In the genomic region with DNA sequence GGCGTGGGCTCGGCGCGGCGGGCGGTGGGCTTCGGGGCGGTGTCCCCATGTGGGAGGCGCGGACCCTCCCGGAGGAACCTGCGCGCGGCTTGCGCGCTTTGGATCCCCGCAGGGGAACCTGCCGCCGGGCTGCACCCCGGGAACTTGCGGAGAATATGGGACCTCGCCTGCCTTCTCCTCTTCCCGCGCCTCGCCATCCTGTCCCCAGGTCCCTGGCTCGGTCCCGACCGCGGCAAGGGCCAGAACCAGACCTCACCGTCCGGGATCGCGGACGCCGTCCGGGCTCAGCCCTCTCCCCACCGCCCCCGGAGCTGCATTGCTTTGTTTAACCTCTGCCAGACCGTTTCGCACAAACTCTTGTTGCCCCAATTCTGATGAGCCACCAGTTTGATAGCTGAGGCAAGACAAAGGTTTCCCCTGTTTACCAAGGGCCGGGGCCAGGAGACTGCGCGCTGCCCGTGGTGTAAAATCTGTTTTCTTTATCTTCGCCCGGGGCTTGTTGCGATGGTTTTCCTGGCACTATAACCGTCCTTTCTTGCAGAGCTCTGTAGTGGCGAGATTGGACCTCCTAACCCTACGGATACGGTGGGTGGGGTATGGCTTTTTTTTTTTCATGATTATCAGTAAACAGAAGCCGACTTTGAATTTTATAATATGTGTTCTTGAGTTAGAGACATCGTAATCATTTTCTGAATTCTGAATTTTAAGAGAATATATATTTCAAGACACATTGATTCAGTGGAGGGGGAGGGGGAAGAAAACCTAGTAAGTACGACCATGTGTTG, we compare ENCODE assay signal across 8 cellular contexts.
A peak's percentile ranks its signal among the peaks of the same experiment; 100 is the strongest.
DNase-seq lines count a peak whose midpoint lies in the region; ATAC-seq and TF ChIP-seq lines count a peak whose summit lies in the region.

No MANE protein-coding gene starts in this region.

- no TSS peak for BruUV-seq in PC-3 (replicated peaks; lab: Mats Ljungman, UMichigan)

- TF ChIP-seq POLR2A in gastrocnemius medialis (IDR thresholded peaks at IDR 0.05) = no peak

- H3K9ac ChIP-seq in PC-3 (ENCODE audit: low read length) = no peak overlapping the region

- H3K36me3 ChIP-seq in PC-3 (ENCODE audit: low read depth, low read length) (no peaks in the 10 kb centered on the region), gastrocnemius medialis (no peaks in the 10 kb centered on the region)

- H3K9me2 ChIP-seq in PC-3 (replicated peaks; ENCODE audit: low read length) = no peaks in the 10 kb centered on the region

- H3K27me3 ChIP-seq in PC-3 (ENCODE audit: low read length) (peaks cover 35% of the 10 kb centered on the region), gastrocnemius medialis (peaks cover 28 to 32% (median 28%) of the 10 kb centered on the region in 3 donors)

- H3K4me3 Mint-ChIP-seq in brain = peak overlapping the region; percentile 93 to 96 (median 94)

- ATAC-seq in GM19455 (IDR thresholded peaks at IDR 0.05; ENCODE audit: unreplicated experiment) (peak; percentile 52), HG03457 (IDR thresholded peaks at IDR 0.05; ENCODE audit: unreplicated experiment) (peak; percentile 28), PC-3 (peak; percentile 48), gastrocnemius medialis (no peak)

- DNase-seq in DMS79 treated with DMSO at 0.1 percent for 48 hours (lab: John Stamatoyannopoulos, UW) (peak; percentile 57), PC-3 (peak; percentile 36), iPS-NIHi11 (ENCODE audit: low spot score) (peak; percentile 61), gastrocnemius medialis (no peak), ureter (ENCODE audit: low spot score) (no peak)

- TF ChIP-seq CTCF in PC-3 (conservative IDR thresholded peaks at IDR 0.05; ENCODE audit: low read depth, low read length) (no peak), brain (conservative IDR thresholded peaks at IDR 0.05) (no peak), gastrocnemius medialis (IDR thresholded peaks at IDR 0.05 in 4 of 5, conservative IDR thresholded peaks at IDR 0.05 in 1 of 5) (no peak)

- peak overlapping the region; percentile 94 for H2AFZ ChIP-seq in PC-3 (ENCODE audit: low read length)

- peak overlapping the region; percentile 95 to 97 (median 96) for H3K27ac Mint-ChIP-seq in brain

- H3K27ac ChIP-seq in PC-3 (ENCODE audit: low read length) (no peak overlapping the region), gastrocnemius medialis (no peak overlapping the region)

- H3K27me3 Mint-ChIP-seq in brain = peaks cover 15% of the 10 kb centered on the region

- no peaks in the 10 kb centered on the region for H3K79me2 ChIP-seq in PC-3 (ENCODE audit: low read length)

- H3K9me3 ChIP-seq in PC-3 (ENCODE audit: low read length) = no peaks in the 10 kb centered on the region
- no peaks in the 10 kb centered on the region for H3K9me3 ChIP-seq in gastrocnemius medialis

- in situ Hi-C loops in gastrocnemius medialis (cut with MboI; ENCODE audit: low sequenced_read_pairs in 4 of 4) = no loop called here

- CTCF ChIA-PET in PC-3 (lab: Charles Lee) = interaction anchor here (0.6 kb wide), 1 partner anchor 787 kb away, joined by 3 read pairs; no protein-coding TSS in a partner anchor

- H3K4me3 ChIP-seq in PC-3 (ENCODE audit: low read length) (peak overlapping the region; percentile 79), gastrocnemius medialis (peak overlapping the region; percentile 13 to 44 (median 41))

- peak overlapping the region; percentile 96 for H3K4me2 ChIP-seq in PC-3 (ENCODE audit: low read length)

- H4K20me1 ChIP-seq in PC-3 (ENCODE audit: low read length) = no peaks in the 10 kb centered on the region

- POLR2A ChIA-PET in PC-3 (lab: Charles Lee; ENCODE audit: unreplicated experiment) = no interaction called here

- intact Hi-C loops in PC-3 (cut with micrococcal nuclease) = loop anchor here (5.0 kb wide), 2 partner anchors 102 to 253 kb away; a partner anchor contains a TSS
- intact Hi-C loops in gastrocnemius medialis (cut with DNase I; ENCODE audit: low total_unique reads) = no loop called here

- H3K9me3 Mint-ChIP-seq in brain = peaks cover 0 to 3% (median 0%) of the 10 kb centered on the region in 5 experiments

- H3K4me1 Mint-ChIP-seq in brain = peaks cover 46% of the 10 kb centered on the region

- no peaks in the 10 kb centered on the region for H3F3A ChIP-seq in PC-3 (ENCODE audit: low read length, unreplicated experiment)

- H3K4me1 ChIP-seq in PC-3 (ENCODE audit: insufficient read depth, low read length) (peaks cover 7% of the 10 kb centered on the region; the same call in 1 of the 2 replicates), gastrocnemius medialis (no peaks in the 10 kb centered on the region)

- H3K36me3 Mint-ChIP-seq in brain = peaks cover 4% of the 10 kb centered on the region

Comparison
In these comparisons a context has a peak if more than half of its experiments do, and no peak if none do; other contexts are left out.
1. DNase-seq: peak in DMS79 treated with DMSO at 0.1 percent for 48 hours (single experiment), PC-3 (single experiment) and iPS-NIHi11 (single experiment); none in gastrocnemius medialis (0 of 2) and ureter (single experiment).
2. ATAC-seq: peak in GM19455 (single experiment), HG03457 (single experiment) and PC-3 (single experiment); none in gastrocnemius medialis (0 of 2).